Comparison of ENCODE assay signal across 9 cellular contexts in genomic region chr3:9067352-9067975, GRCh38.
DNase-seq lines count a peak whose midpoint lies in the region; ATAC-seq and TF ChIP-seq lines count a peak whose summit lies in the region.
"Had no signal": no experiment of that assay in that cellular context is flagged by ENCODE, and none has a peak within 500 bp of the region (broad histone marks: within the 10 kb centered on the region; RNA-seq: fewer than 3 reads in every experiment).

No MANE protein-coding gene starts in this region.

- H3K27me3 ChIP-seq in brain microvascular endothelial cell (replicated peaks) = no peaks in the 10 kb centered on the region

- no peaks in the 10 kb centered on the region for H3K36me3 ChIP-seq in brain microvascular endothelial cell (replicated peaks)

- peak; percentile 85 for ATAC-seq in Right ventricle myocardium inferior
- peak; percentile 65 for ATAC-seq in HG03103 (IDR thresholded peaks at IDR 0.05; ENCODE audit: low read depth, unreplicated experiment)
- ATAC-seq in HG03571 (IDR thresholded peaks at IDR 0.05; ENCODE audit: unreplicated experiment) = no peak

- intact Hi-C loops in Right ventricle myocardium inferior (cut with DNase I) (loop anchor here (1.0 to 5.0 kb wide), 2 partner anchors 80 to 235 kb away; no protein-coding TSS in a partner anchor), cardiac septum (cut with DNase I) (loop anchor here (2.0 to 5.0 kb wide), 2 partner anchors 81 to 95 kb away; no protein-coding TSS in a partner anchor)

- TF ChIP-seq CTCF in brain microvascular endothelial cell (IDR thresholded peaks at IDR 0.05; ENCODE audit: low read depth, low read length, missing control alignments) = peak; percentile 95

- DNase-seq in Right ventricle myocardium inferior (ENCODE audit: missing footprints) (no peak), cardiac septum (ENCODE audit: low spot score) (no peak), NCI-H82 treated with DMSO at 0.1 percent for 48 hours (lab: John Stamatoyannopoulos, UW; ENCODE audit: unreplicated experiment) (peak; percentile 9), brain microvascular endothelial cell (peak; percentile 67), iPS-NIHi7 (ENCODE audit: extremely low spot score) (peak; percentile 77)
- peak; percentile 22 for DNase-seq in stimulated activated CD4-positive, alpha-beta T cell treated with anti-CD3 and anti-CD28 coated beads, Interleukin-1b, Interleukin-23, amount 100 ng/mL, for 48 hours

- in situ Hi-C loops in brain microvascular endothelial cell (cut with HindIII; ENCODE audit: low pct_ligation_motif_present, low sequenced_read_pairs) = no loop called here

- no peak overlapping the region for H3K27ac ChIP-seq in brain microvascular endothelial cell
- H3K27ac ChIP-seq: epithelial cell of prostate had no signal

- H3K4me3 ChIP-seq in brain microvascular endothelial cell (ENCODE audit: low read depth, low read length) = no peak overlapping the region

Comparison
In these comparisons a context has a peak if more than half of its experiments do, and no peak if none do; other contexts are left out.
1. DNase-seq: peak in NCI-H82 treated with DMSO at 0.1 percent for 48 hours (single experiment), brain microvascular endothelial cell (single experiment), iPS-NIHi7 (single experiment) and stimulated activated CD4-positive, alpha-beta T cell treated with anti-CD3 and anti-CD28 coated beads, Interleukin-1b, Interleukin-23, amount 100 ng/mL, for 48 hours (single experiment); none in Right ventricle myocardium inferior (single experiment) and cardiac septum (single experiment).